In the genomic region with DNA sequence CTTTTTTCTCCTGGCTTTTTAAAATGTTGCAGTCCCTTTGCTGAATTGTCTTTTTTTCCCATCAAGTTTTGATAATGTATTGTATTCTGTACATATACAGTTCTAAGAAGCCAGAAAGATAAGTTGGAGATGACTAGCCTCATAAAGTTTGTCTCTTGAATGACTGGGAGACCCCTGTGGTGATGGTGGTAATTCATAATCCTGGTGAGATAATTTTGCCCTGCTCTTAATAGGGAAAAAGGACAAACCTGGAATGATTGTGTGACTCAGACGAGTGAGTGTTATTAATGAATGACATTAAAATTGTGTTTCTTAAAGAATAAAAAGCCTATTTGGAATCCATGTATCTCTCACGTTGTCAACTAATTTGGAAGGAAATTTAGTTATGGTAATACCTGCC, we compare ENCODE assay signal across 2 cellular contexts.
TF ChIP-seq lines count a peak whose summit lies in the region.

No MANE protein-coding gene starts in this region.

TF ChIP-seq in A549, 52 proteins besides CTCF, POLR2A, EP300 and RAD21 (continued from another document):
- TF ChIP-seq TP53 (CRISPR knock-in tag; IDR thresholded peaks at IDR 0.05) = no peak
- TF ChIP-seq JUN (IDR thresholded peaks at IDR 0.05) = no peak
- no peak for TF ChIP-seq NFE2L2 (conservative IDR thresholded peaks at IDR 0.05; ENCODE audit: low read length)
- no peak for TF ChIP-seq FOSB (CRISPR knock-in tag; IDR thresholded peaks at IDR 0.05)

TF ChIP-seq in HCT116, 20 proteins besides CTCF, POLR2A, EP300 and RAD21 (continued from another document):
- TF ChIP-seq, protein P1, sequence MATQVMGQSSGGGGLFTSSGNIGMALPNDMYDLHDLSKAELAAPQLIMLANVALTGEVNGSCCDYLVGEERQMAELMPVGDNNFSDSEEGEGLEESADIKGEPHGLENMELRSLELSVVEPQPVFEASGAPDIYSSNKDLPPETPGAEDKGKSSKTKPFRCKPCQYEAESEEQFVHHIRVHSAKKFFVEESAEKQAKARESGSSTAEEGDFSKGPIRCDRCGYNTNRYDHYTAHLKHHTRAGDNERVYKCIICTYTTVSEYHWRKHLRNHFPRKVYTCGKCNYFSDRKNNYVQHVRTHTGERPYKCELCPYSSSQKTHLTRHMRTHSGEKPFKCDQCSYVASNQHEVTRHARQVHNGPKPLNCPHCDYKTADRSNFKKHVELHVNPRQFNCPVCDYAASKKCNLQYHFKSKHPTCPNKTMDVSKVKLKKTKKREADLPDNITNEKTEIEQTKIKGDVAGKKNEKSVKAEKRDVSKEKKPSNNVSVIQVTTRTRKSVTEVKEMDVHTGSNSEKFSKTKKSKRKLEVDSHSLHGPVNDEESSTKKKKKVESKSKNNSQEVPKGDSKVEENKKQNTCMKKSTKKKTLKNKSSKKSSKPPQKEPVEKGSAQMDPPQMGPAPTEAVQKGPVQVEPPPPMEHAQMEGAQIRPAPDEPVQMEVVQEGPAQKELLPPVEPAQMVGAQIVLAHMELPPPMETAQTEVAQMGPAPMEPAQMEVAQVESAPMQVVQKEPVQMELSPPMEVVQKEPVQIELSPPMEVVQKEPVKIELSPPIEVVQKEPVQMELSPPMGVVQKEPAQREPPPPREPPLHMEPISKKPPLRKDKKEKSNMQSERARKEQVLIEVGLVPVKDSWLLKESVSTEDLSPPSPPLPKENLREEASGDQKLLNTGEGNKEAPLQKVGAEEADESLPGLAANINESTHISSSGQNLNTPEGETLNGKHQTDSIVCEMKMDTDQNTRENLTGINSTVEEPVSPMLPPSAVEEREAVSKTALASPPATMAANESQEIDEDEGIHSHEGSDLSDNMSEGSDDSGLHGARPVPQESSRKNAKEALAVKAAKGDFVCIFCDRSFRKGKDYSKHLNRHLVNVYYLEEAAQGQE (IDR thresholded peaks at IDR 0.05; ENCODE audit: low read depth) = no peak
- TF ChIP-seq EZH2phosphoT487 (IDR thresholded peaks at IDR 0.05; ENCODE audit: borderline replicate concordance) (no peak), EGR1 (IDR thresholded peaks at IDR 0.05; ENCODE audit: low read depth) (no peak), EZH2 (IDR thresholded peaks at IDR 0.05) (no peak), ATF3 (IDR thresholded peaks at IDR 0.05) (no peak)
